Comparison of ENCODE assay signal across 27 cellular contexts in the genomic region with DNA sequence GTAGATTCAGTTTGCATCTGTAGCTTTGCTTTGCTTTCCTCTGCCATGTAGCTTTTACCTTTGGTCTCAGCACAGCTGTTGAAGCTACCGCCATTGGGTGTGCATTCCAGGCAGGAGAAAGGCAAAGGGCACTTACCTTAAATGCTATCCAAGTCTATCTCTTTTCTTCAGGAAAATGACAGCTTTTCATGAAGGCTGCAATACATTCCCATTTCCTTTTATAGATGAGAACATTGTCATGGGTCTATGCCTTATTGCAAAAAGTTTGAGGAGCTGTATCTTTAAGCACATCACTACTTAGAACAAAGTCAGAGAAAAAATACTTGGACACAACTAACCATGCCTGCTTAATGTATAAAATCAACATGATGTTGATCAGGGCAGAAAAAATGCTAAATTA.
"Had no signal": no experiment of that assay in that cellular context is flagged by ENCODE, and none has a peak within 500 bp of the region (broad histone marks: within the 10 kb centered on the region; RNA-seq: fewer than 3 reads in every experiment).

No MANE protein-coding gene starts in this region.

- H3K27me3 ChIP-seq: stomach, suprapubic skin, testis, thyroid gland, tibial artery, tibial nerve, transverse colon, upper lobe of left lung, upper lobe of right lung, uterus, vagina had no signal

- H3K9me3 ChIP-seq: suprapubic skin, testis, thoracic aorta, thyroid gland, tibial artery, transverse colon, upper lobe of left lung, upper lobe of right lung, uterus, vagina had no signal

- DNase-seq: stimulated activated CD4-positive, alpha-beta T cell treated with anti-CD3 and anti-CD28 coated beads, Interleukin-2, amount 100 ng/mL, for 48 hours; stimulated activated CD4-positive, alpha-beta T cell treated with anti-CD3 and anti-CD28 coated beads, Interleukin-4, amount 100 ng/mL, for 1 hour; stimulated activated CD4-positive, alpha-beta T cell treated with anti-CD3 and anti-CD28 coated beads, Interleukin-4, amount 100 ng/mL, for 24 hours; stimulated activated CD4-positive, alpha-beta T cell treated with anti-CD3 and anti-CD28 coated beads, Interleukin-4, amount 100 ng/mL, for 4 hours; stimulated activated CD8-positive, alpha-beta memory T cell treated with anti-CD3 and anti-CD28 coated beads, Interleukin-4, amount 100 ng/mL, for 48 hours; stimulated activated naive B cell treated with anti-CD40 and anti-IgM and Interleukin-4, amounts not matched to agents 10 μg/mL and 1 μg/mL and 100 μg/mL, for 72 hours; stimulated activated naive CD4-positive, alpha-beta T cell; stimulated activated naive CD4-positive, alpha-beta T cell treated with Interleukin-2 at 50 U/mL for 16 hours; stimulated activated naive CD8-positive, alpha-beta T cell treated with anti-CD3 and anti-CD28 coated beads, Interleukin-15, amount 100 ng/mL, for 72 hours; stimulated activated naive CD8-positive, alpha-beta T cell treated with anti-CD3 and anti-CD28 coated beads, Interleukin-15, Interleukin-2, amounts not matched to agents 100 U/mL and 50 U/mL, for 24 hours; stomach; substantia nigra; testis; thyroid gland; tibial artery; transverse colon; trophoblast cell; upper lobe of left lung; upper lobe of right lung; uterus had no signal

- ATAC-seq: stimulated activated effector memory CD8-positive, alpha-beta T cell treated with anti-CD3 and anti-CD28 coated beads, Interleukin-12 subunit alpha, Interleukin-12 subunit beta, amount 100 ng/mL, for 72 hours; stimulated activated memory B cell treated with anti-CD40 and anti-IgM and Interleukin-4, amounts not matched to agents 10 μg/mL and 1 μg/mL and 100 μg/mL, for 72 hours; stimulated activated naive B cell treated with anti-CD40 and anti-IgM and Interleukin-4, amounts not matched to agents 10 μg/mL and 1 μg/mL and 100 μg/mL, for 72 hours; stimulated activated naive CD8-positive, alpha-beta T cell treated with anti-CD3 and anti-CD28 coated beads, Interleukin-15, amount 100 ng/mL, for 72 hours; stimulated activated naive CD8-positive, alpha-beta T cell treated with anti-CD3 and anti-CD28 coated beads, Interleukin-15, Interleukin-2, amounts not matched to agents 100 U/mL and 50 U/mL, for 24 hours; upper lobe of right lung had no signal

- H3K36me3 ChIP-seq: stomach, suprapubic skin, thoracic aorta, thyroid gland, tibial artery, tibial nerve, transverse colon, upper lobe of left lung, upper lobe of right lung, uterus, vagina had no signal

- H3K4me3 ChIP-seq: stomach, suprapubic skin, testis, thoracic aorta, thyroid gland, tibial artery, tibial nerve, transverse colon, upper lobe of left lung, upper lobe of right lung, uterus, vagina had no signal

- FAIRE-seq: urothelium cell line had no signal

- H3K27ac ChIP-seq: stomach, suprapubic skin, testis, thoracic aorta, thyroid gland, tibial artery, tibial nerve, transverse colon, upper lobe of left lung, upper lobe of right lung, uterus, vagina had no signal

- H3K4me1 ChIP-seq: stomach, suprapubic skin, testis, thyroid gland, tibial artery, tibial nerve, transverse colon, upper lobe of left lung, upper lobe of right lung, uterus, vagina had no signal
